In genomic region chr20:11905460-11906150, GRCh38 we compare ENCODE assay signal across 24 cellular contexts. TPM values are rescaled to one million over a fixed set of nuclear protein-coding genes. Genes with fewer than 3 reads are reported as not detected.
DNase-seq lines count a peak whose midpoint lies in the region; ATAC-seq, FAIRE-seq and TF ChIP-seq lines count a peak whose summit lies in the region.
"Had no signal": no experiment of that assay in that cellular context is flagged by ENCODE, and none has a peak within 500 bp of the region (broad histone marks: within the 10 kb centered on the region; RNA-seq: fewer than 3 reads in every experiment).

No MANE protein-coding gene starts in this region.

- H3K27me3 ChIP-seq in pancreas (no peaks in the 10 kb centered on the region), left lung (no peaks in the 10 kb centered on the region)
- H3K27me3 ChIP-seq: esophagus muscularis mucosa, gastrocnemius medialis, tibial nerve had no signal

- no peak for FAIRE-seq in pancreas (lab: Jason Lieb, UNC)
- FAIRE-seq: RCC 7860 had no signal

- DNase-seq in EH (ENCODE audit: low read depth) (peak; percentile 26), M059J (ENCODE audit: low read depth) (peak; percentile 36), fibroblast of peridontal ligament (ENCODE audit: extremely low read depth) (peak; percentile 62), pancreas (no peak), left lung (no peak), ecto neural progenitor cell (ENCODE audit: low spot score) (no peak)
- DNase-seq in stimulated activated CD4-positive, alpha-beta T cell treated with anti-CD3 and anti-CD28 coated beads, Interleukin-15, amount 100 ng/mL, for 24 hours: no peak
- DNase-seq: activated CD4-positive, alpha-beta memory T cell treated with anti-CD3 and anti-CD28 coated beads, Interleukin-2, amount 10 ng/mL, durations not matched to agents 7 days and 5 days; activated CD4-positive, alpha-beta T cell treated with anti-CD3 and anti-CD28 coated beads for 1 hour; anterior cingulate cortex; cortex of kidney; DND-41; gastrocnemius medialis; mesendoderm; naive B cell; NCI-H1048; NCI-H187 treated with DMSO at 0.1 percent for 48 hours had no signal

- 77 to 82% methylated on average over 5 of the region's 5 CpGs for WGBS in pancreas, 2 donors

- no peaks in the 10 kb centered on the region for H3K36me3 ChIP-seq in pancreas
- H3K36me3 ChIP-seq in left lung: no peaks in the 10 kb centered on the region
- H3K36me3 ChIP-seq: esophagus muscularis mucosa, gastrocnemius medialis, tibial nerve had no signal

- ATAC-seq in pancreas (peak; percentile 36 to 64 (median 45)), left lung (no peak)
- ATAC-seq: activated T-helper 17 cell treated with anti-CD3 and anti-CD28 coated beads, Interleukin-2, amount 50 U/mL, for 72 hours; gastrocnemius medialis had no signal

- H3K4me1 ChIP-seq in pancreas (peaks cover 0 to 6% (median 0%) of the 10 kb centered on the region in 3 donors), left lung (peaks cover 0 to 2% of the 10 kb centered on the region in 2 donors)

- no peak for TF ChIP-seq CTCF in pancreas (IDR thresholded peaks at IDR 0.05)
- TF ChIP-seq CTCF in left lung (IDR thresholded peaks at IDR 0.05): no peak

- intact Hi-C loops in pancreas (cut with DNase I) (no loop called here), left lung (cut with DNase I) (no loop called here)

- peak overlapping the region in 1 of 4 donors; percentile 13 for H3K27ac ChIP-seq in pancreas
- no peak overlapping the region for H3K27ac ChIP-seq in left lung
- H3K27ac ChIP-seq: C4-2B, esophagus muscularis mucosa, gastrocnemius medialis, SK-N-MC, skin epidermis, tibial nerve had no signal

- H3K4me3 ChIP-seq in pancreas (no peak overlapping the region), left lung (no peak overlapping the region)
- H3K4me3 ChIP-seq: esophagus muscularis mucosa, gastrocnemius medialis, SK-N-MC, skin epidermis, tibial nerve had no signal

- H3K9me3 ChIP-seq in pancreas (no peaks in the 10 kb centered on the region), left lung (no peaks in the 10 kb centered on the region)
- H3K9me3 ChIP-seq: esophagus muscularis mucosa, gastrocnemius medialis, tibial nerve had no signal

RNA-seq across cellular contexts. Expression of gene BTBD3, which starts 12.1 kb away (rescaled TPM):
- total RNA-seq in M059J (2014; rRNA removed; shearing (Covaris generic)): 48.1 and 67.1 TPM in 2 replicates
- total RNA-seq in pancreas (10 to 100 TPM; 15.0 to 21.4 (median 17.2) TPM), left lung (10 to 100 TPM; 24.7 to 26.1 TPM)
- polyA plus RNA-seq in pancreas: 10 to 100 TPM in 1 of 2 donors, 1 to 10 TPM in 1; 9.2 to 21.2 TPM

Comparison
In these comparisons a context has a peak if more than half of its experiments do, and no peak if none do; other contexts are left out.
1. DNase-seq: peak in EH (single experiment), M059J (single experiment) and fibroblast of peridontal ligament (single experiment); none in pancreas (0 of 6), left lung (0 of 2), stimulated activated CD4-positive, alpha-beta T cell treated with anti-CD3 and anti-CD28 coated beads, Interleukin-15, amount 100 ng/mL, for 24 hours (single experiment) and ecto neural progenitor cell (single experiment).